12 cellular contexts compared by ENCODE assay signal in the genomic region with DNA sequence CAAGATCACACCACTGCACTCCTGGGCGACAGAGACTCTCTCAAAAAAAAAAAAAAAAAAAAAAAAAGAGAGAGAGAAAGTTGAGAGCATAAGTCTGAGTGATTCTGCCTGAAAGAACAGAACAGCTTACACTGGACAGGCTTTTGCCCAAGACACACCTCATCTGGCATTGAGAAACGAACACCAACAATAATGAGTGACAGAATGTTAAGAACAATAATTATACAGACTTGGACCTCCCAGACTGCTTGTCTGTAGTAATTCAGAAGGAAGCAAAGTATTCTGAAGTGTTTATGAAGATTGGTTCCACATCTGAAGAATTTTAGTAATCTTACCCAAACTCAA. TPM values are rescaled to one million over a fixed set of nuclear protein-coding genes. Genes with fewer than 3 reads are reported as not detected.
A peak's percentile ranks its signal among the peaks of the same experiment; 100 is the strongest.
DNase-seq lines count a peak whose midpoint lies in the region; ATAC-seq and TF ChIP-seq lines count a peak whose summit lies in the region.
"Had no signal": no experiment of that assay in that cellular context is flagged by ENCODE, and none has a peak within 500 bp of the region (broad histone marks: within the 10 kb centered on the region; RNA-seq: fewer than 3 reads in every experiment).

No MANE protein-coding gene starts in this region.

- peaks cover 15 to 31% of the 10 kb centered on the region in 2 donors for H3K4me1 Mint-ChIP-seq in stimulated activated naive B cell treated with anti-CD40 and anti-IgM and Interleukin-4, amounts not matched to agents 10 μg/mL and 1 μg/mL and 100 μg/mL, for 72 hours

- no peak for TF ChIP-seq EP300 in SK-N-SH (IDR thresholded peaks at IDR 0.05; ENCODE audit: borderline replicate concordance in 1 of 2, low read depth in 1 of 2, low read length in 1 of 2)

- no peaks in the 10 kb centered on the region for H3K9me2 ChIP-seq in SK-N-SH

- peaks cover 11% of the 10 kb centered on the region for H3F3A ChIP-seq in SK-N-SH (replicated peaks; ENCODE audit: insufficient read depth)

- DNase-seq in SK-N-SH = no peak
- no peak for DNase-seq in stimulated activated naive B cell treated with anti-CD40 and anti-IgM and Interleukin-4, amounts not matched to agents 10 μg/mL and 1 μg/mL and 100 μg/mL, for 72 hours
- no peak for DNase-seq in inferior parietal cortex (ENCODE audit: extremely low spot score)
- DNase-seq in GM03348 (ENCODE audit: low spot score) = no peak
- DNase-seq in NCI-H69 (lab: John Stamatoyannopoulos, UW) = no peak
- no peak for DNase-seq in NCI-H187 treated with DMSO at 0.1 percent for 48 hours (lab: John Stamatoyannopoulos, UW)
- DNase-seq: left cardiac atrium, NCI-H2227 treated with DMSO at 0.1 percent for 48 hours, right cardiac atrium had no signal

- H3K9ac ChIP-seq in SK-N-SH = no peak overlapping the region

- CTCF ChIA-PET in SK-N-SH (lab: Yijun Ruan, JAX) = interaction anchor here (1.3 to 3.3 kb wide), 5 partner anchors 13 to 123 kb away, joined by 3 to 11 read pairs (median 4); no protein-coding TSS in a partner anchor

- TF ChIP-seq RAD21 in SK-N-SH (IDR thresholded peaks at IDR 0.05; ENCODE audit: low read length) = no peak

- H3K4me1 ChIP-seq in SK-N-SH (ENCODE audit: control insufficient read depth in 1 of 2, insufficient read depth in 2 of 2, low read depth in 1 of 2, low read length in 1 of 2) = no peaks in the 10 kb centered on the region; a peak in 2 of 4 replicates

- WGBS in SK-N-SH (ENCODE audit: low lambda C conversion rate) = 89% methylated on average over 2 of the region's 2 CpGs

- H3K4me3 ChIP-seq in SK-N-SH (ENCODE audit: low read depth in 2 of 2, low read length in 1 of 2) = no peak overlapping the region
- H3K4me3 ChIP-seq: cardiac muscle cell had no signal

- no peak overlapping the region for H3K4me3 Mint-ChIP-seq in stimulated activated naive B cell treated with anti-CD40 and anti-IgM and Interleukin-4, amounts not matched to agents 10 μg/mL and 1 μg/mL and 100 μg/mL, for 72 hours

- ATAC-seq in GM19351 (IDR thresholded peaks at IDR 0.05; ENCODE audit: unreplicated experiment) (peak; percentile 19), HG02870 (IDR thresholded peaks at IDR 0.05; ENCODE audit: unreplicated experiment) (peak; percentile 18)
- ATAC-seq in stimulated activated naive B cell treated with anti-CD40 and anti-IgM and Interleukin-4, amounts not matched to agents 10 μg/mL and 1 μg/mL and 100 μg/mL, for 72 hours (replicated peaks) = peak; percentile 8 to 31

- H3K9me3 ChIP-seq in SK-N-SH = no peaks in the 10 kb centered on the region

- H3K79me2 ChIP-seq in SK-N-SH (ENCODE audit: insufficient read depth) = peaks cover 20% of the 10 kb centered on the region

- no peak for TF ChIP-seq CTCF in SK-N-SH (IDR thresholded peaks at IDR 0.05)

- no peak overlapping the region for H2AFZ ChIP-seq in SK-N-SH (ENCODE audit: low read depth)

- H3K27ac Mint-ChIP-seq in stimulated activated naive B cell treated with anti-CD40 and anti-IgM and Interleukin-4, amounts not matched to agents 10 μg/mL and 1 μg/mL and 100 μg/mL, for 72 hours = no peak overlapping the region

- H3K27ac ChIP-seq in SK-N-SH (ENCODE audit: low read depth in 2 of 2, low read length in 1 of 2) = peak overlapping the region in 1 of 2 experiments; percentile 60; a peak in 2 of 4 replicates
- H3K27ac ChIP-seq: cardiac muscle cell had no signal

- POLR2A ChIA-PET in SK-N-SH (lab: Yijun Ruan, JAX) = no interaction called here

- H3K36me3 Mint-ChIP-seq in stimulated activated naive B cell treated with anti-CD40 and anti-IgM and Interleukin-4, amounts not matched to agents 10 μg/mL and 1 μg/mL and 100 μg/mL, for 72 hours = peaks cover 4 to 8% of the 10 kb centered on the region in 2 donors

- H3K9me3 Mint-ChIP-seq in stimulated activated naive B cell treated with anti-CD40 and anti-IgM and Interleukin-4, amounts not matched to agents 10 μg/mL and 1 μg/mL and 100 μg/mL, for 72 hours = peaks cover 0 to 3% of the 10 kb centered on the region in 2 donors

- H3K27me3 ChIP-seq in SK-N-SH (ENCODE audit: insufficient read depth) = no peaks in the 10 kb centered on the region
- H3K27me3 ChIP-seq: cardiac muscle cell had no signal

- H3K36me3 ChIP-seq in SK-N-SH (replicated peaks in 1 of 2; ENCODE audit: control insufficient read depth in 1 of 2, insufficient read depth in 2 of 2, low read length in 1 of 2) = no peaks in the 10 kb centered on the region
- H3K36me3 ChIP-seq: cardiac muscle cell had no signal

- no peaks in the 10 kb centered on the region for H3K27me3 Mint-ChIP-seq in stimulated activated naive B cell treated with anti-CD40 and anti-IgM and Interleukin-4, amounts not matched to agents 10 μg/mL and 1 μg/mL and 100 μg/mL, for 72 hours

- H3K4me2 ChIP-seq in SK-N-SH = peak overlapping the region; percentile 51

- H4K20me1 ChIP-seq in SK-N-SH (ENCODE audit: insufficient read depth) = no peaks in the 10 kb centered on the region

TF ChIP-seq in SK-N-SH, 30 proteins besides CTCF, POLR2A, EP300 and RAD21:
- TF ChIP-seq TAF1 (IDR thresholded peaks at IDR 0.05; ENCODE audit: borderline replicate concordance, low read depth, low read length) = no peak
- TF ChIP-seq, protein P1, sequence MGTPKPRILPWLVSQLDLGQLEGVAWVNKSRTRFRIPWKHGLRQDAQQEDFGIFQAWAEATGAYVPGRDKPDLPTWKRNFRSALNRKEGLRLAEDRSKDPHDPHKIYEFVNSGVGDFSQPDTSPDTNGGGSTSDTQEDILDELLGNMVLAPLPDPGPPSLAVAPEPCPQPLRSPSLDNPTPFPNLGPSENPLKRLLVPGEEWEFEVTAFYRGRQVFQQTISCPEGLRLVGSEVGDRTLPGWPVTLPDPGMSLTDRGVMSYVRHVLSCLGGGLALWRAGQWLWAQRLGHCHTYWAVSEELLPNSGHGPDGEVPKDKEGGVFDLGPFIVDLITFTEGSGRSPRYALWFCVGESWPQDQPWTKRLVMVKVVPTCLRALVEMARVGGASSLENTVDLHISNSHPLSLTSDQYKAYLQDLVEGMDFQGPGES (IDR thresholded peaks at IDR 0.05; ENCODE audit: low read depth, low read length) = no peak
- TF ChIP-seq EZH2phosphoT487 (IDR thresholded peaks at IDR 0.05; ENCODE audit: borderline replicate concordance, low read depth) = no peak
- no peak for TF ChIP-seq SMC3 (IDR thresholded peaks at IDR 0.05; ENCODE audit: low read depth, low read length)
- no peak for TF ChIP-seq TEAD4 (IDR thresholded peaks at IDR 0.05; ENCODE audit: borderline replicate concordance, insufficient read depth)
- TF ChIP-seq TCF12 (IDR thresholded peaks at IDR 0.05) = no peak
- TF ChIP-seq ELF1 (IDR thresholded peaks at IDR 0.05) = no peak
- TF ChIP-seq NRF1 (IDR thresholded peaks at IDR 0.05; ENCODE audit: low read depth, low read length) = no peak
- no peak for TF ChIP-seq MXI1 (IDR thresholded peaks at IDR 0.05; ENCODE audit: low read depth, low read length)
- TF ChIP-seq POLR2AphosphoS5 (IDR thresholded peaks at IDR 0.05; ENCODE audit: low read depth, low read length) = no peak
- no peak for TF ChIP-seq FOXJ3 (CRISPR knock-in tag; IDR thresholded peaks at IDR 0.05)
- TF ChIP-seq GATA2 (CRISPR knock-in tag; IDR thresholded peaks at IDR 0.05) = no peak
- TF ChIP-seq, protein P2, sequence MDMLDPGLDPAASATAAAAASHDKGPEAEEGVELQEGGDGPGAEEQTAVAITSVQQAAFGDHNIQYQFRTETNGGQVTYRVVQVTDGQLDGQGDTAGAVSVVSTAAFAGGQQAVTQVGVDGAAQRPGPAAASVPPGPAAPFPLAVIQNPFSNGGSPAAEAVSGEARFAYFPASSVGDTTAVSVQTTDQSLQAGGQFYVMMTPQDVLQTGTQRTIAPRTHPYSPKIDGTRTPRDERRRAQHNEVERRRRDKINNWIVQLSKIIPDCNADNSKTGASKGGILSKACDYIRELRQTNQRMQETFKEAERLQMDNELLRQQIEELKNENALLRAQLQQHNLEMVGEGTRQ (IDR thresholded peaks at IDR 0.05; ENCODE audit: borderline replicate concordance, low read depth, low read length) = no peak
- no peak for TF ChIP-seq CHD2 (IDR thresholded peaks at IDR 0.05; ENCODE audit: low read length, partially characterized antibody)
- TF ChIP-seq NFIC (IDR thresholded peaks at IDR 0.05; ENCODE audit: borderline replicate concordance) = no peak
- TF ChIP-seq, protein P3, sequence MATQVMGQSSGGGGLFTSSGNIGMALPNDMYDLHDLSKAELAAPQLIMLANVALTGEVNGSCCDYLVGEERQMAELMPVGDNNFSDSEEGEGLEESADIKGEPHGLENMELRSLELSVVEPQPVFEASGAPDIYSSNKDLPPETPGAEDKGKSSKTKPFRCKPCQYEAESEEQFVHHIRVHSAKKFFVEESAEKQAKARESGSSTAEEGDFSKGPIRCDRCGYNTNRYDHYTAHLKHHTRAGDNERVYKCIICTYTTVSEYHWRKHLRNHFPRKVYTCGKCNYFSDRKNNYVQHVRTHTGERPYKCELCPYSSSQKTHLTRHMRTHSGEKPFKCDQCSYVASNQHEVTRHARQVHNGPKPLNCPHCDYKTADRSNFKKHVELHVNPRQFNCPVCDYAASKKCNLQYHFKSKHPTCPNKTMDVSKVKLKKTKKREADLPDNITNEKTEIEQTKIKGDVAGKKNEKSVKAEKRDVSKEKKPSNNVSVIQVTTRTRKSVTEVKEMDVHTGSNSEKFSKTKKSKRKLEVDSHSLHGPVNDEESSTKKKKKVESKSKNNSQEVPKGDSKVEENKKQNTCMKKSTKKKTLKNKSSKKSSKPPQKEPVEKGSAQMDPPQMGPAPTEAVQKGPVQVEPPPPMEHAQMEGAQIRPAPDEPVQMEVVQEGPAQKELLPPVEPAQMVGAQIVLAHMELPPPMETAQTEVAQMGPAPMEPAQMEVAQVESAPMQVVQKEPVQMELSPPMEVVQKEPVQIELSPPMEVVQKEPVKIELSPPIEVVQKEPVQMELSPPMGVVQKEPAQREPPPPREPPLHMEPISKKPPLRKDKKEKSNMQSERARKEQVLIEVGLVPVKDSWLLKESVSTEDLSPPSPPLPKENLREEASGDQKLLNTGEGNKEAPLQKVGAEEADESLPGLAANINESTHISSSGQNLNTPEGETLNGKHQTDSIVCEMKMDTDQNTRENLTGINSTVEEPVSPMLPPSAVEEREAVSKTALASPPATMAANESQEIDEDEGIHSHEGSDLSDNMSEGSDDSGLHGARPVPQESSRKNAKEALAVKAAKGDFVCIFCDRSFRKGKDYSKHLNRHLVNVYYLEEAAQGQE (IDR thresholded peaks at IDR 0.05; ENCODE audit: low read depth, low read length) = no peak

RNA-seq across cellular contexts. Expression of gene ABCC4, which starts 20.0 kb away (rescaled TPM):
- polyA plus RNA-seq in SK-N-SH (2012; rRNA removed) = 7.8 and 10.3 TPM in 2 replicates
- 11.5 TPM in 2 replicates for polyA plus RNA-seq in SK-N-SH (2012; cell fraction: cytosol; rRNA removed)
- 6.4 and 13.5 TPM in 2 replicates for polyA plus RNA-seq in SK-N-SH (2012; cell fraction: nucleus; rRNA removed)
